In genomic region chr6:164933238-164933794, GRCh38 we compare ENCODE assay signal across 2 cellular contexts.
A peak's percentile ranks its signal among the peaks of the same experiment; 100 is the strongest.
DNase-seq lines count a peak whose midpoint lies in the region; TF ChIP-seq lines count a peak whose summit lies in the region.
"Not testable (repeated sequence)": the region's sequence is repeated elsewhere in the genome, so short reads cannot be mapped to it uniquely, and the experiment has no call there.

No MANE protein-coding gene starts in this region.

- TF ChIP-seq CTCF in spleen (IDR thresholded peaks at IDR 0.05 in 8 of 11, conservative IDR thresholded peaks at IDR 0.05 in 3 of 11) = not testable (repeated sequence)

- not testable (repeated sequence) for H3K9me3 ChIP-seq in spleen

- H3K27ac ChIP-seq in spleen = not testable (repeated sequence)

- H3K4me3 ChIP-seq in spleen = not testable (repeated sequence)

- H3K36me3 ChIP-seq in spleen = not testable (repeated sequence)

- TF ChIP-seq POLR2A in spleen (IDR thresholded peaks at IDR 0.05) = not testable (repeated sequence)

- not testable (repeated sequence) for H3K27me3 ChIP-seq in spleen (replicated peaks in 1 of 7)

- intact Hi-C loops in spleen (cut with DNase I; ENCODE audit: low total_unique reads) = not testable (repeated sequence)

- not testable (repeated sequence) for H3K4me1 ChIP-seq in spleen

- 90 to 96% (median 93%) methylated on average over 26 to 28 of the region's 28 CpGs for WGBS in spleen, 5 donors

- DNase-seq in activated gamma-delta T cell (lab: John Stamatoyannopoulos, UW) (peak; percentile 5), spleen (peak; percentile 67)
